ENCODE assay signal across 30 cellular contexts in the genomic region with DNA sequence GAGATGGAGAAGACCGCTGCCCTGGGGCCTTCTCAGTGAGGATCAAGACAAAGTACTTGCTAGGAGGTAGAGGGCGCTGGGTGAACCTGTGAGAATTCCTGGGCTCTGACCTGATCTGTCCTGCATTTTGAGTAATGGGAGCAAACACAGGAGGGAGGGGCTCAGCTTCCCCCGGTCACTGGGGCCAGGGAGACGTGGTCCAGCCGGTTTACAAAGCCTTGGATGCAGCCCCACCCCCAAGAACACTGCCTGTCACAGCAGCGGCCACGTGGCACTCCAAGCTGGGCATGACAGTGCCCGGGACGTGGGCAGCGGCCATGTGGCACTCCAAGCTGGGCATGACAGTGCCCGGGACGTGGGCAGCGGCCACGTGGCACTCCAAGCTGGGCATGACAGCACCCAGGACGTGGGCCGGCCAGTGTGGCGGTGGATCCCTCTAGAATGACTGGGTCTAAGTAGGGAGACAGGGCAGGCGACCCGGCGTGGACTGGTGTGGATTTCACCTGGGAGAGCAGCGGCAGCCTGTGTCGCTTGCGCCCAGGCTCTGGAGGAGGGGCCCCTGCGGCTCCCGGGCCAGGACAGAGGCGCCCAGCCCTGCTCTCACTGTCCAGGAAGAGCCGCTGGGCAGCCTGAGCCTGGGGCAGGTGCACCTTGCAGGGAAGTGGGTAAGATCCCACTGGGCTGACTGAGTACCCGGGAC. TPM values are rescaled to one million over a fixed set of nuclear protein-coding genes. Genes with fewer than 3 reads are reported as not detected.
A peak's percentile ranks its signal among the peaks of the same experiment; 100 is the strongest.
DNase-seq lines count a peak whose midpoint lies in the region; ATAC-seq and TF ChIP-seq lines count a peak whose summit lies in the region.
"Had no signal": no experiment of that assay in that cellular context is flagged by ENCODE, and none has a peak within 500 bp of the region (broad histone marks: within the 10 kb centered on the region; RNA-seq: fewer than 3 reads in every experiment).

No MANE protein-coding gene starts in this region.

- H3K9me3 Mint-ChIP-seq in H9, result no peaks in the 10 kb centered on the region
- H3K9me3 Mint-ChIP-seq in CD4-positive, alpha-beta T cell, result no peaks in the 10 kb centered on the region
- H3K9me3 Mint-ChIP-seq: effector memory CD8-positive, alpha-beta T cell; neural crest cell had no signal

- no peak overlapping the region for H4K8ac ChIP-seq in H9 (replicated peaks; ENCODE audit: insufficient read length, low read depth, low read length)

- no peak overlapping the region for H3K18ac ChIP-seq in H9 (ENCODE audit: insufficient read length, low read depth, low read length)

- no peak overlapping the region for H2BK12ac ChIP-seq in H9 (ENCODE audit: insufficient read length, low read depth, low read length)

- no peak overlapping the region for H3K23ac ChIP-seq in H9 (ENCODE audit: insufficient read length, low read depth, low read length)

- TF ChIP-seq CTCF in H9 (conservative IDR thresholded peaks at IDR 0.05) (peak; percentile 22; the same call in 1 of the 3 replicates), neutrophil (IDR thresholded peaks at IDR 0.05) (no peak)
- TF ChIP-seq CTCF in CD4-positive, alpha-beta T cell (IDR thresholded peaks at IDR 0.05), result no peak

- H3K36me3 ChIP-seq in neutrophil (peaks cover 19% of the 10 kb centered on the region), Karpas-422 (ENCODE audit: insufficient read depth, low read length) (no peaks in the 10 kb centered on the region)
- H3K36me3 ChIP-seq: BE2C, right lobe of liver, tibial artery had no signal

- no peak overlapping the region for H2BK15ac ChIP-seq in H9 (ENCODE audit: low read depth, low read length)

- no peaks in the 10 kb centered on the region for H3K9me2 ChIP-seq in Karpas-422 (replicated peaks; ENCODE audit: insufficient read depth, low read length)

- H3K4ac ChIP-seq in H9 (ENCODE audit: low read depth, low read length), result no peak overlapping the region

- H3K9ac ChIP-seq in H9 (ENCODE audit: extremely low read depth, insufficient read length, low read length), result no peak overlapping the region
- H3K9ac ChIP-seq in Karpas-422 (ENCODE audit: low read length), result no peak overlapping the region

- H4K20me1 ChIP-seq in H9 (ENCODE audit: control insufficient read depth, insufficient read depth, insufficient read length), result no peaks in the 10 kb centered on the region
- no peaks in the 10 kb centered on the region for H4K20me1 ChIP-seq in Karpas-422 (ENCODE audit: insufficient read depth, low read depth, low read length)

- H3T11ph ChIP-seq in H9 (ENCODE audit: low read length), result no peak overlapping the region

- DNase-seq in COLO668 (lab: John Stamatoyannopoulos, UW; ENCODE audit: unreplicated experiment) (peak; percentile 34), H9 (peak; percentile 39), left kidney (ENCODE audit: low read depth, low spot score) (peak; percentile 78), GM03348 (ENCODE audit: low spot score) (no peak), Karpas-422 (no peak), iPS-NIHi11 (ENCODE audit: low spot score) (no peak)
- DNase-seq in CD4-positive, alpha-beta T cell, result no peak
- DNase-seq: ACHN; activated CD4-positive, alpha-beta T cell treated with anti-CD3 and anti-CD28 coated beads, Interleukin-2, amount 50 U/mL, for 4 hours; activated CD8-positive, alpha-beta memory T cell treated with anti-CD3 and anti-CD28 coated beads, Interleukin-2, amount 10 ng/mL, durations not matched to agents 7 days and 5 days; activated naive CD4-positive, alpha-beta T cell treated with Interleukin-2 at 50 U/mL for 16 hours; BE2C; central memory CD4-positive, alpha-beta T cell; DMS79 treated with DMSO at 0.1 percent for 48 hours; effector memory CD8-positive, alpha-beta T cell; GOT3; KG1; NCI-H2081; NCI-H526; SHP77; stimulated activated CD4-positive, alpha-beta T cell treated with anti-CD3 and anti-CD28 coated beads, Interleukin-4, amount 100 ng/mL, for 1 hour; T-helper 2 cell; tibial artery had no signal

- no peak overlapping the region for H3K4me2 ChIP-seq in H9 (ENCODE audit: insufficient read depth, insufficient read length, low read length)
- H3K4me2 ChIP-seq in Karpas-422 (ENCODE audit: low read depth, low read length, poor library complexity, severe bottlenecking), result no peak overlapping the region

- H3K9me3 ChIP-seq in H9 (ENCODE audit: control insufficient read depth, low read depth, low read length) (no peaks in the 10 kb centered on the region), neutrophil (no peaks in the 10 kb centered on the region), Karpas-422 (ENCODE audit: low read length) (no peaks in the 10 kb centered on the region)
- H3K9me3 ChIP-seq in CD4-positive, alpha-beta T cell (ENCODE audit: control insufficient read depth, low read length), result no peaks in the 10 kb centered on the region
- H3K9me3 ChIP-seq: BE2C, right lobe of liver, tibial artery had no signal

- H3K4me3 ChIP-seq in neutrophil (ENCODE audit: low read depth in 1 of 2, low read length in 1 of 2), result peak overlapping the region; percentile 35 to 45
- no peak overlapping the region for H3K4me3 ChIP-seq in Karpas-422 (ENCODE audit: low read length)
- H3K4me3 ChIP-seq: right lobe of liver, tibial artery had no signal

- no peak for ATAC-seq in CD4-positive, alpha-beta T cell (ENCODE audit: poor library complexity)
- ATAC-seq: activated CD8-positive, alpha-beta memory T cell treated with anti-CD3 and anti-CD28 coated beads, Interleukin-2, amount 10 ng/mL, durations not matched to agents 7 days and 5 days; effector memory CD8-positive, alpha-beta T cell; Panc1; right lobe of liver had no signal

- WGBS in H9 (ENCODE audit: extremely low coverage, insufficient read length, low lambda C conversion rate), result no CpG with 5 or more reads among the region's 28 CpGs

- H3K4me3 Mint-ChIP-seq in H9, result no peak overlapping the region
- H3K4me3 Mint-ChIP-seq in CD4-positive, alpha-beta T cell, result no peak overlapping the region
- H3K4me3 Mint-ChIP-seq: activated CD8-positive, alpha-beta memory T cell treated with anti-CD3 and anti-CD28 coated beads, Interleukin-2, amount 10 ng/mL, durations not matched to agents 7 days and 5 days; neural crest cell had no signal

- no peak overlapping the region for H4K5ac ChIP-seq in H9 (ENCODE audit: insufficient read length, low read depth, low read length)

- peaks cover 33% of the 10 kb centered on the region for H3K27me3 Mint-ChIP-seq in H9 (ENCODE audit: low read depth)
- peaks cover 33% of the 10 kb centered on the region for H3K27me3 Mint-ChIP-seq in CD4-positive, alpha-beta T cell

- H3K4me1 Mint-ChIP-seq in H9, result peaks cover 9 to 12% of the 10 kb centered on the region in 2 experiments
- no peaks in the 10 kb centered on the region for H3K4me1 Mint-ChIP-seq in CD4-positive, alpha-beta T cell (ENCODE audit: low read depth)
- H3K4me1 Mint-ChIP-seq: activated CD8-positive, alpha-beta memory T cell treated with anti-CD3 and anti-CD28 coated beads, Interleukin-2, amount 10 ng/mL, durations not matched to agents 7 days and 5 days had no signal

- H3K14ac ChIP-seq in H9 (ENCODE audit: insufficient read depth, low read length), result no peak overlapping the region

- no peak overlapping the region for H2BK5ac ChIP-seq in H9 (ENCODE audit: insufficient read length, low read length)

- H3K36me3 Mint-ChIP-seq in H9 (ENCODE audit: insufficient read depth in 1 of 3, low read depth in 3 of 3), result no peaks in the 10 kb centered on the region
- H3K36me3 Mint-ChIP-seq in CD4-positive, alpha-beta T cell (ENCODE audit: low read depth), result no peaks in the 10 kb centered on the region
- H3K36me3 Mint-ChIP-seq: activated CD8-positive, alpha-beta memory T cell treated with anti-CD3 and anti-CD28 coated beads, Interleukin-2, amount 10 ng/mL, durations not matched to agents 7 days and 5 days had no signal

- H3K27ac Mint-ChIP-seq in H9, result no peak overlapping the region
- H3K27ac Mint-ChIP-seq in CD4-positive, alpha-beta T cell, result no peak overlapping the region
- H3K27ac Mint-ChIP-seq: activated CD8-positive, alpha-beta memory T cell treated with anti-CD3 and anti-CD28 coated beads, Interleukin-2, amount 10 ng/mL, durations not matched to agents 7 days and 5 days; effector memory CD8-positive, alpha-beta T cell had no signal

- peaks cover 10% of the 10 kb centered on the region for H3K23me2 ChIP-seq in H9 (ENCODE audit: insufficient read length, low read depth, low read length, poor library complexity, severe bottlenecking)

- no peaks in the 10 kb centered on the region for H3K79me1 ChIP-seq in H9 (ENCODE audit: insufficient read depth, low read depth, low read length, poor library complexity, severe bottlenecking)

- intact Hi-C loops in CD4-positive, alpha-beta T cell (cut with DNase I, micrococcal nuclease), result no loop called here

- POLR2A ChIA-PET in CD4-positive, alpha-beta T cell (lab: Charles Lee), result no interaction called here

- H3K79me2 ChIP-seq in H9 (ENCODE audit: insufficient read depth, low read length) (no peaks in the 10 kb centered on the region), Karpas-422 (ENCODE audit: low read length) (no peaks in the 10 kb centered on the region)

- H4K91ac ChIP-seq in H9 (ENCODE audit: insufficient read length, low read depth, low read length), result no peak overlapping the region

- H2AK5ac ChIP-seq in H9 (ENCODE audit: insufficient read length, low read length), result no peak overlapping the region

- H3K27ac ChIP-seq in H9 (ENCODE audit: insufficient read length, low read depth, low read length) (no peak overlapping the region), neutrophil (peak overlapping the region; percentile 28), Karpas-422 (ENCODE audit: low read length) (no peak overlapping the region)
- no peak overlapping the region for H3K27ac ChIP-seq in CD4-positive, alpha-beta T cell (ENCODE audit: low read depth, low read length)
- H3K27ac ChIP-seq: right lobe of liver, tibial artery had no signal

- H3K4me1 ChIP-seq in H9 (ENCODE audit: insufficient read depth, low read length) (no peaks in the 10 kb centered on the region; the same call in 1 of the 2 replicates), neutrophil (ENCODE audit: control insufficient read depth in 1 of 2, insufficient read depth in 1 of 2, low read depth in 1 of 2, low read length in 1 of 2) (peaks cover 35 to 42% of the 10 kb centered on the region in 2 experiments), Karpas-422 (ENCODE audit: low read length) (peaks cover 29% of the 10 kb centered on the region)
- H3K4me1 ChIP-seq: BE2C, right lobe of liver had no signal

- H2BK20ac ChIP-seq in H9 (ENCODE audit: low read depth, low read length, poor library complexity, severe bottlenecking), result no peak overlapping the region

- H2AFZ ChIP-seq in H9 (ENCODE audit: low read length) (no peak overlapping the region), Karpas-422 (ENCODE audit: low read length) (no peak overlapping the region)

- H2BK120ac ChIP-seq in H9 (ENCODE audit: low read depth, low read length, poor library complexity, severe bottlenecking), result no peak overlapping the region

- H3K56ac ChIP-seq in H9 (ENCODE audit: insufficient read length, low read depth, low read length), result no peak overlapping the region

- CTCF ChIA-PET in CD4-positive, alpha-beta T cell (lab: Charles Lee), result no interaction called here

- H3K27me3 ChIP-seq in H9 (ENCODE audit: insufficient read depth, low read length), result no peaks in the 10 kb centered on the region; the same call in 1 of the 2 replicates
- H3K27me3 ChIP-seq in neutrophil, result peaks cover 37% of the 10 kb centered on the region
- no peaks in the 10 kb centered on the region for H3K27me3 ChIP-seq in Karpas-422 (ENCODE audit: low read length)
- peaks cover 36% of the 10 kb centered on the region for H3K27me3 ChIP-seq in CD4-positive, alpha-beta T cell (ENCODE audit: control insufficient read depth, insufficient read depth, low read length)

RNA-seq across cellular contexts. Expression of a gene that starts 2.5 kb away (rescaled TPM):
- not detected in 2 replicates for total RNA-seq in H9 (2021)
- not detected in 2 replicates for total RNA-seq in Karpas-422 (2014; rRNA removed; shearing (Covaris generic); ENCODE audit: low replicate concordance)
- total RNA-seq in CD4-positive, alpha-beta T cell, result not detected
- total RNA-seq: activated CD8-positive, alpha-beta memory T cell treated with anti-CD3 and anti-CD28 coated beads, Interleukin-2, amount 10 ng/mL, durations not matched to agents 7 days and 5 days; fibroblast of villous mesenchyme; lower leg skin; mucosa of gallbladder; neural crest cell; right lobe of liver had no signal

RNA-seq across cellular contexts. Expression of a gene that starts 24.6 kb away (rescaled TPM):
- total RNA-seq in H9 (2021), result not detected in 2 replicates
- not detected in 2 replicates for total RNA-seq in Karpas-422 (2014; rRNA removed; shearing (Covaris generic); ENCODE audit: low replicate concordance)
- total RNA-seq in CD4-positive, alpha-beta T cell, result under 1 TPM in 1 of 2 experiments, not detected in 1; 0.16 TPM

RNA-seq across cellular contexts. Expression of a gene that starts 29.2 kb away (rescaled TPM):
- total RNA-seq in H9 (2021), result not detected in 2 replicates
- 2.9 TPM in 1 of 2 replicates, not detected in the other for total RNA-seq in Karpas-422 (2014; rRNA removed; shearing (Covaris generic); ENCODE audit: low replicate concordance)
- total RNA-seq in CD4-positive, alpha-beta T cell, result not detected
- total RNA-seq: neural crest cell had no signal

RNA-seq across cellular contexts. Expression of a gene that starts 48.0 kb away (rescaled TPM):
- total RNA-seq in H9 (2021), result 0.11 and 0.20 TPM in 2 replicates
- not detected in 2 replicates for total RNA-seq in Karpas-422 (2014; rRNA removed; shearing (Covaris generic); ENCODE audit: low replicate concordance)
- total RNA-seq in CD4-positive, alpha-beta T cell, result not detected
- total RNA-seq: fibroblast of villous mesenchyme, lower leg skin, right lobe of liver had no signal

Comparison
In these comparisons a context has a peak if more than half of its experiments do, and no peak if none do; other contexts are left out.
1. DNase-seq: peak in COLO668 (single experiment), H9 (single experiment) and left kidney (single experiment); none in GM03348 (single experiment), Karpas-422 (single experiment), iPS-NIHi11 (single experiment) and CD4-positive, alpha-beta T cell (0 of 10).